ENCODE assay signal across 19 cellular contexts in the genomic region with DNA sequence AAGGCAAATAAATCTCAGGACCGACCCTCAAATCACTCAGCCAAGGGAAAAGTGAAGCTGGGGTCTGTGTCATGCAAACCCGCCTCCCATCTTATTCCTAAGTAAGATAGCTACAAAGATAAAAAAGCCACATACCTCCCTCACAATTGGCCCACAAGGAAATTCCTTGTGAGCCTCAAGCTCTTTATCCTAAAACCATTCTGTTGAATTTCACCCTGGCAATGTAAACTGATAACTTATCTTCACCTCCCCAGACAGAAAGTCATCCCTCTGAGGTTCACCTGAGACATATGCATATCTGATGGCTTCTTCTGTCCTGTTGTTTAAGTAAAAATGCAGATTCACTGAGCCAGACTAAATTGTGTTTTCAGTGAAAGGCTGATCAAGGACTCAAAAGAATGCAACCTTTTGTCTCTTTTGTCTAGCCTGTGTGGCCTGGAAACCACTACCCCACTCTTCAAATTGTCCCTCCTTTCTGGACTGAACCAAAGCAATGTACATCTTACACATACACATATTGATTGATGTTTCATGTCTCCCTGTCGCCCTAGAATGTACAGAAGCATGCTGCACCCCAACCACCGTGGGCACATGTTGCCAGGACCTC.
"Had no signal": no experiment of that assay in that cellular context is flagged by ENCODE, and none has a peak within 500 bp of the region (broad histone marks: within the 10 kb centered on the region; RNA-seq: fewer than 3 reads in every experiment).

No MANE protein-coding gene starts in this region.

- H3K27me3 ChIP-seq: brain microvascular endothelial cell, right atrium auricular region, suprapubic skin, transverse colon had no signal

- H3K27me3 Mint-ChIP-seq: activated naive CD8-positive, alpha-beta T cell treated with anti-CD3 and anti-CD28 coated beads, Interleukin-2, amount 50 U/mL, for 24 hours; stimulated activated naive CD8-positive, alpha-beta T cell treated with anti-CD3 and anti-CD28 coated beads, Interleukin-15, amount 100 ng/mL, for 72 hours had no signal

- H3K4me1 Mint-ChIP-seq: activated naive CD4-positive, alpha-beta T cell treated with anti-CD3 and anti-CD28 coated beads, Interleukin-2, amount 10 ng/mL, durations not matched to agents 7 days and 5 days; activated naive CD8-positive, alpha-beta T cell treated with anti-CD3 and anti-CD28 coated beads, Interleukin-2, amount 50 U/mL, for 24 hours; naive thymus-derived CD8-positive, alpha-beta T cell; stimulated activated naive CD8-positive, alpha-beta T cell treated with anti-CD3 and anti-CD28 coated beads, Interleukin-15, amount 100 ng/mL, for 72 hours; T-cell had no signal

- H3K36me3 Mint-ChIP-seq: activated naive CD4-positive, alpha-beta T cell treated with anti-CD3 and anti-CD28 coated beads, Interleukin-2, amount 10 ng/mL, durations not matched to agents 7 days and 5 days; naive thymus-derived CD8-positive, alpha-beta T cell; T-cell had no signal

- H3K4me3 ChIP-seq: coronary artery, right atrium auricular region, suprapubic skin, transverse colon had no signal

- H3K9me3 Mint-ChIP-seq: activated naive CD4-positive, alpha-beta T cell treated with anti-CD3 and anti-CD28 coated beads, Interleukin-2, amount 10 ng/mL, durations not matched to agents 7 days and 5 days; activated naive CD8-positive, alpha-beta T cell treated with anti-CD3 and anti-CD28 coated beads, Interleukin-2, amount 50 U/mL, for 24 hours; T-cell had no signal

- H3K27ac Mint-ChIP-seq: activated naive CD4-positive, alpha-beta T cell treated with anti-CD3 and anti-CD28 coated beads, Interleukin-2, amount 10 ng/mL, durations not matched to agents 7 days and 5 days; activated naive CD8-positive, alpha-beta T cell treated with anti-CD3 and anti-CD28 coated beads, Interleukin-2, amount 50 U/mL, for 24 hours; naive thymus-derived CD8-positive, alpha-beta T cell; stimulated activated naive CD8-positive, alpha-beta T cell treated with anti-CD3 and anti-CD28 coated beads, Interleukin-15, amount 100 ng/mL, for 72 hours; T-cell had no signal

- DNase-seq: activated CD8-positive, alpha-beta memory T cell treated with anti-CD3 and anti-CD28 coated beads for 24 hours; activated CD8-positive, alpha-beta memory T cell treated with anti-CD3 and anti-CD28 coated beads, Interleukin-2, amount 50 U/mL, for 48 hours; activated effector memory CD4-positive, alpha-beta T cell treated with Interleukin-2 at 50 U/mL for 16 hours; activated naive CD4-positive, alpha-beta T cell treated with anti-CD3 and anti-CD28 coated beads, Interleukin-2, amount 10 ng/mL, durations not matched to agents 7 days and 5 days; activated naive CD8-positive, alpha-beta T cell treated with anti-CD3 and anti-CD28 coated beads, Interleukin-2, amount 50 U/mL, for 24 hours; activated T-cell treated with anti-CD3 and anti-CD28 coated beads, Interleukin-2, amount 50 U/mL, for 48 hours; anterior cingulate cortex; brain microvascular endothelial cell; mesenchymal stem cell; naive thymus-derived CD8-positive, alpha-beta T cell; stimulated activated naive CD8-positive, alpha-beta T cell treated with anti-CD3 and anti-CD28 coated beads, Interleukin-15, amount 100 ng/mL, for 72 hours; T-cell; T1000; transverse colon had no signal

- H3K4me3 Mint-ChIP-seq: activated naive CD4-positive, alpha-beta T cell treated with anti-CD3 and anti-CD28 coated beads, Interleukin-2, amount 10 ng/mL, durations not matched to agents 7 days and 5 days; activated naive CD8-positive, alpha-beta T cell treated with anti-CD3 and anti-CD28 coated beads, Interleukin-2, amount 50 U/mL, for 24 hours; naive thymus-derived CD8-positive, alpha-beta T cell; stimulated activated naive CD8-positive, alpha-beta T cell treated with anti-CD3 and anti-CD28 coated beads, Interleukin-15, amount 100 ng/mL, for 72 hours; T-cell had no signal

- ATAC-seq: activated CD4-positive, CD25-positive, alpha-beta regulatory T cell treated with anti-CD3 and anti-CD28 coated beads, Interleukin-2, amount 50 U/mL, for 24 hours; activated naive CD8-positive, alpha-beta T cell treated with anti-CD3 and anti-CD28 coated beads, Interleukin-2, amount 50 U/mL, for 24 hours; naive thymus-derived CD8-positive, alpha-beta T cell; stimulated activated naive CD8-positive, alpha-beta T cell treated with anti-CD3 and anti-CD28 coated beads, Interleukin-15, amount 100 ng/mL, for 72 hours; T-cell had no signal

- H3K4me1 ChIP-seq: right atrium auricular region, suprapubic skin, transverse colon had no signal

- H3K9me3 ChIP-seq: right atrium auricular region, suprapubic skin, transverse colon had no signal

- FAIRE-seq: endometrium had no signal

- H3K36me3 ChIP-seq: brain microvascular endothelial cell, right atrium auricular region, suprapubic skin, transverse colon had no signal

- H3K27ac ChIP-seq: brain microvascular endothelial cell, coronary artery, right atrium auricular region, suprapubic skin, transverse colon had no signal
